Comparison of ENCODE assay signal across 17 cellular contexts in the genomic region with DNA sequence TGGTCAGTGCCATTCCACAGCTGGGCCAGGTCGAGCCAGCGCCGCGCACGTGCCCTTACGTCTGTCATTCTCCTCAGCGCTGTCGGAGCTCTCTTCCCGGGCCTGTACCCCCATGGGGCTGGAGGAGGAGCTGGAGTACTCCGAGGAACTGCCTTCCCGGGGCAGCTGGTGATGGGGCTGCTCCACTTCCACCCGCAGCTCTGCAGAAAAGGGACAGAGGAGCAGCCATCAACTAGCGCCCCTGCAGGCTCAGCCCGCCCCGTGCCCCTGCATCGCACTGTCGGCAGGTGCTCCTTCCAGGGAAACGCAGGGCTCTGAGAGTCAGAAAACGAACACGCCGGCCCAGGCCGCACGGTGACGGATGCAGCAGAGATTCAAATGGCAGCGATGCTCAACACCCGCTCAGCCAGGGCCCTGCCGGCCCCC. TPM values are rescaled to one million over a fixed set of nuclear protein-coding genes. Genes with fewer than 3 reads are reported as not detected.
A peak's percentile ranks its signal among the peaks of the same experiment; 100 is the strongest.
DNase-seq lines count a peak whose midpoint lies in the region; ATAC-seq, FAIRE-seq and TF ChIP-seq lines count a peak whose summit lies in the region.
"Had no signal": no experiment of that assay in that cellular context is flagged by ENCODE, and none has a peak within 500 bp of the region (broad histone marks: within the 10 kb centered on the region; RNA-seq: fewer than 3 reads in every experiment).

No MANE protein-coding gene starts in this region.

- H3K27ac Mint-ChIP-seq in chondrocyte (ENCODE audit: unreplicated experiment) (no peak overlapping the region), endodermal cell (no peak overlapping the region)
- no peak overlapping the region for H3K27ac Mint-ChIP-seq in activated T-helper 2 cell treated with anti-CD3 and anti-CD28 coated beads, Interferon-gamma antibody, Interleukin-2, Interleukin-4, amounts not matched to agents 10 μg/mL and 5 μg/mL and 100 μg/mL, durations not matched to agents 14 hours and 24 hours and 36 hours
- H3K27ac Mint-ChIP-seq: HFFc6 had no signal

- H3K4me1 Mint-ChIP-seq in chondrocyte (ENCODE audit: low read depth) = peaks cover 4% of the 10 kb centered on the region
- H3K4me1 Mint-ChIP-seq in endodermal cell = peaks cover 8% of the 10 kb centered on the region
- H3K4me1 Mint-ChIP-seq in activated T-helper 2 cell treated with anti-CD3 and anti-CD28 coated beads, Interferon-gamma antibody, Interleukin-2, Interleukin-4, amounts not matched to agents 10 μg/mL and 5 μg/mL and 100 μg/mL, durations not matched to agents 14 hours and 24 hours and 36 hours (ENCODE audit: low read depth) = no peaks in the 10 kb centered on the region

- H3K36me3 ChIP-seq in endodermal cell (ENCODE audit: control insufficient read depth, insufficient read depth, low read length) = peaks cover 67% of the 10 kb centered on the region
- H3K36me3 ChIP-seq in neuronal stem cell (replicated peaks in 1 of 2; ENCODE audit: control insufficient read depth in 2 of 2, insufficient read depth in 2 of 2, low read length in 2 of 2) = peaks cover 44 to 92% of the 10 kb centered on the region in 2 donors
- H3K36me3 ChIP-seq in aorta (ENCODE audit: control insufficient read depth in 1 of 2, insufficient read depth in 2 of 2, low read length in 1 of 2) = peaks cover 0 to 10% of the 10 kb centered on the region in 2 donors

- H3K9me3 ChIP-seq in endodermal cell (ENCODE audit: control insufficient read depth, low read length) = no peaks in the 10 kb centered on the region
- H3K9me3 ChIP-seq in neuronal stem cell (replicated peaks in 1 of 2; ENCODE audit: control insufficient read depth in 2 of 2, insufficient read depth in 1 of 2, low read depth in 1 of 2, low read length in 2 of 2) = no peaks in the 10 kb centered on the region
- H3K9me3 ChIP-seq in aorta (ENCODE audit: control insufficient read depth, low read length) = no peaks in the 10 kb centered on the region
- H3K9me3 ChIP-seq: A549, BE2C had no signal

- no peak overlapping the region for H3K27ac ChIP-seq in endodermal cell (ENCODE audit: low read depth, low read length)
- no peak overlapping the region for H3K27ac ChIP-seq in neuronal stem cell (replicated peaks; ENCODE audit: low read length)
- no peak overlapping the region for H3K27ac ChIP-seq in aorta (ENCODE audit: low read depth in 1 of 2, low read length in 2 of 2)
- H3K27ac ChIP-seq: A549, C4-2B, HL-60 had no signal

- H2BK12ac ChIP-seq in neuronal stem cell (ENCODE audit: low read length) = no peak overlapping the region

- H3K27me3 ChIP-seq in endodermal cell (ENCODE audit: control insufficient read depth, insufficient read depth, low read length, poor library complexity, severe bottlenecking) (no peaks in the 10 kb centered on the region), neuronal stem cell (ENCODE audit: control insufficient read depth in 3 of 3, insufficient read depth in 3 of 3, low read depth in 1 of 3, low read length in 3 of 3) (no peaks in the 10 kb centered on the region), aorta (ENCODE audit: control insufficient read depth in 1 of 2, insufficient read depth in 2 of 2, low read length in 1 of 2) (no peaks in the 10 kb centered on the region)
- H3K27me3 ChIP-seq: BE2C had no signal

- H3K18ac ChIP-seq in neuronal stem cell (ENCODE audit: low read length) = peak overlapping the region; percentile 38

- intact Hi-C loops in aorta (cut with DNase I) = no loop called here
- intact Hi-C loops in activated T-helper 2 cell treated with anti-CD3 and anti-CD28 coated beads, Interferon-gamma antibody, Interleukin-2, Interleukin-4, amounts not matched to agents 10 μg/mL and 5 μg/mL and 100 μg/mL, durations not matched to agents 14 hours and 24 hours and 36 hours (cut with micrococcal nuclease) = no loop called here

- no peak overlapping the region for H2BK120ac ChIP-seq in neuronal stem cell (ENCODE audit: low read depth, low read length)

- H3K23ac ChIP-seq in neuronal stem cell (ENCODE audit: low read depth, low read length, poor library complexity) = no peak overlapping the region

- DNase-seq in chondrocyte (ENCODE audit: low spot score) = peak; percentile 79
- DNase-seq in endodermal cell = peak; percentile 44
- DNase-seq in neuronal stem cell (ENCODE audit: low spot score) = no peak
- DNase-seq in aorta = no peak
- DNase-seq in HTR-8/SVneo (ENCODE audit: insufficient read length, low spot score) = no peak
- DNase-seq in activated T-helper 2 cell treated with anti-CD3 and anti-CD28 coated beads, Interferon-gamma antibody, Interleukin-2, Interleukin-4, amounts not matched to agents 10 μg/mL and 5 μg/mL and 100 μg/mL, durations not matched to agents 14 hours and 24 hours and 36 hours (ENCODE audit: low spot score) = no peak
- no peak for DNase-seq in NOMO-1 (lab: John Stamatoyannopoulos, UW; ENCODE audit: unreplicated experiment in 2 of 2)
- DNase-seq: BE2C; CD4-positive, alpha-beta memory T cell; DMS79; HCEC 1CT; HFFc6 had no signal

- H2BK15ac ChIP-seq in neuronal stem cell (ENCODE audit: low read length) = no peak overlapping the region

- H3K4me1 ChIP-seq in endodermal cell (ENCODE audit: control insufficient read depth, insufficient read depth, low read length) = no peaks in the 10 kb centered on the region
- no peaks in the 10 kb centered on the region for H3K4me1 ChIP-seq in neuronal stem cell (ENCODE audit: control insufficient read depth in 2 of 2, insufficient read depth in 1 of 2, low read depth in 1 of 2, low read length in 2 of 2)
- H3K4me1 ChIP-seq in aorta (ENCODE audit: control insufficient read depth in 1 of 2, insufficient read depth in 2 of 2, low read length in 2 of 2) = no peaks in the 10 kb centered on the region
- H3K4me1 ChIP-seq: A549 had no signal

- H3K4me3 Mint-ChIP-seq in chondrocyte (ENCODE audit: unreplicated experiment) (no peak overlapping the region), endodermal cell (no peak overlapping the region)
- H3K4me3 Mint-ChIP-seq in activated T-helper 2 cell treated with anti-CD3 and anti-CD28 coated beads, Interferon-gamma antibody, Interleukin-2, Interleukin-4, amounts not matched to agents 10 μg/mL and 5 μg/mL and 100 μg/mL, durations not matched to agents 14 hours and 24 hours and 36 hours (ENCODE audit: low read depth) = no peak overlapping the region
- H3K4me3 Mint-ChIP-seq: CD4-positive, alpha-beta memory T cell; HFFc6 had no signal

- H2AFZ ChIP-seq in neuronal stem cell (ENCODE audit: low read length) = no peak overlapping the region

- no peak overlapping the region for H4K8ac ChIP-seq in neuronal stem cell (ENCODE audit: low read depth, low read length)

- H3K79me1 ChIP-seq in neuronal stem cell (ENCODE audit: low read depth, low read length) = peaks cover 7% of the 10 kb centered on the region

- H3K9ac ChIP-seq in endodermal cell (ENCODE audit: extremely low read depth, low read length, poor library complexity, severe bottlenecking) = no peak overlapping the region
- no peak overlapping the region for H3K9ac ChIP-seq in neuronal stem cell (ENCODE audit: low read depth, low read length, poor library complexity)

- H3K36me3 Mint-ChIP-seq in chondrocyte (ENCODE audit: low read depth) (peaks cover 30% of the 10 kb centered on the region), endodermal cell (ENCODE audit: low read depth) (peaks cover 61% of the 10 kb centered on the region)
- H3K36me3 Mint-ChIP-seq in activated T-helper 2 cell treated with anti-CD3 and anti-CD28 coated beads, Interferon-gamma antibody, Interleukin-2, Interleukin-4, amounts not matched to agents 10 μg/mL and 5 μg/mL and 100 μg/mL, durations not matched to agents 14 hours and 24 hours and 36 hours (ENCODE audit: low read depth) = peaks cover 17% of the 10 kb centered on the region

- H3K4ac ChIP-seq in neuronal stem cell (ENCODE audit: low read length) = no peak overlapping the region

- no peak for FAIRE-seq in HTR-8/SVneo (lab: Jason Lieb, UNC)
- FAIRE-seq: A549, G401.6, GM12891 had no signal

- H2AK5ac ChIP-seq in neuronal stem cell (ENCODE audit: low read depth, low read length) = no peak overlapping the region

- peak overlapping the region; percentile 2 for H3K4me2 ChIP-seq in neuronal stem cell (ENCODE audit: insufficient read depth, low read length, poor library complexity, severe bottlenecking)
- H3K4me2 ChIP-seq: A549 had no signal

- H3K27me3 Mint-ChIP-seq in chondrocyte (ENCODE audit: low read depth) = no peaks in the 10 kb centered on the region
- H3K27me3 Mint-ChIP-seq in endodermal cell (ENCODE audit: insufficient read depth) = no peaks in the 10 kb centered on the region
- H3K27me3 Mint-ChIP-seq in activated T-helper 2 cell treated with anti-CD3 and anti-CD28 coated beads, Interferon-gamma antibody, Interleukin-2, Interleukin-4, amounts not matched to agents 10 μg/mL and 5 μg/mL and 100 μg/mL, durations not matched to agents 14 hours and 24 hours and 36 hours (ENCODE audit: low read depth) = no peaks in the 10 kb centered on the region
- H3K27me3 Mint-ChIP-seq: CD4-positive, alpha-beta memory T cell had no signal

- no peaks in the 10 kb centered on the region for H3K9me3 Mint-ChIP-seq in chondrocyte (ENCODE audit: low read depth)
- no peaks in the 10 kb centered on the region for H3K9me3 Mint-ChIP-seq in endodermal cell
- no peaks in the 10 kb centered on the region for H3K9me3 Mint-ChIP-seq in activated T-helper 2 cell treated with anti-CD3 and anti-CD28 coated beads, Interferon-gamma antibody, Interleukin-2, Interleukin-4, amounts not matched to agents 10 μg/mL and 5 μg/mL and 100 μg/mL, durations not matched to agents 14 hours and 24 hours and 36 hours
- H3K9me3 Mint-ChIP-seq: CD4-positive, alpha-beta memory T cell; HFFc6 had no signal

- peak; percentile 26 for ATAC-seq in aorta (ENCODE audit: low FRiP score)
- ATAC-seq: A549 had no signal

- peak overlapping the region; percentile 1 for H2BK5ac ChIP-seq in neuronal stem cell (ENCODE audit: low read length)

- TF ChIP-seq CTCF in chondrocyte (IDR thresholded peaks at IDR 0.05) = no peak
- peak; percentile 13 for TF ChIP-seq CTCF in endodermal cell (conservative IDR thresholded peaks at IDR 0.05)

- H3K14ac ChIP-seq in neuronal stem cell (ENCODE audit: low read length) = no peak overlapping the region

- H3K4me3 ChIP-seq in endodermal cell (ENCODE audit: low read length) = no peak overlapping the region
- no peak overlapping the region for H3K4me3 ChIP-seq in neuronal stem cell (ENCODE audit: low read length in 2 of 2)
- H3K4me3 ChIP-seq in aorta (ENCODE audit: low read length in 2 of 2) = no peak overlapping the region
- H3K4me3 ChIP-seq: A549 had no signal

- 91 to 96% methylated on average over 13 to 27 of the region's 27 CpGs for WGBS in endodermal cell (ENCODE audit: insufficient coverage in 1 of 2, insufficient read length in 1 of 2), 2 experiments
- no CpG with 5 or more reads among the region's 27 CpGs for WGBS in neuronal stem cell (ENCODE audit: extremely low coverage in 2 of 2, insufficient read length in 2 of 2, insufficient replicate concordance in 1 of 2), 2 donors
- WGBS in aorta, 2 donors = 91 to 92% methylated on average over 27 of the region's 27 CpGs

- no peak overlapping the region for H4K91ac ChIP-seq in neuronal stem cell (ENCODE audit: low read depth, low read length, poor library complexity)

RNA-seq across cellular contexts. Expression of a gene that starts 20.9 kb away (rescaled TPM):
- 139 to 189 TPM (median 186 TPM) in 3 replicates for total RNA-seq in chondrocyte
- 10 to 100 TPM; 56.4 to 62.4 TPM for total RNA-seq in endodermal cell
- 67.5 TPM for polyA plus RNA-seq in endodermal cell (2013, experiment 1 of 2)
- 73.4 TPM for polyA plus RNA-seq in endodermal cell (2013, experiment 2 of 2)
- 41.5 TPM for polyA plus RNA-seq in neuronal stem cell (2013, experiment 1 of 2)
- polyA plus RNA-seq in neuronal stem cell (2013, experiment 2 of 2) = 41.0 TPM
- 10 to 100 TPM; 57.0 to 60.8 TPM for total RNA-seq in aorta
- polyA plus RNA-seq in aorta = 10 to 100 TPM; 60.6 to 61.7 TPM
- total RNA-seq in activated T-helper 2 cell treated with anti-CD3 and anti-CD28 coated beads, Interferon-gamma antibody, Interleukin-2, Interleukin-4, amounts not matched to agents 10 μg/mL and 5 μg/mL and 100 μg/mL, durations not matched to agents 14 hours and 24 hours and 36 hours = 40.6 and 43.6 TPM in 2 replicates

RNA-seq across cellular contexts. Expression of a gene that starts 29.4 kb away (rescaled TPM):
- 30.3 to 37.2 TPM (median 30.6 TPM) in 3 replicates for total RNA-seq in chondrocyte
- 10 to 100 TPM; 18.6 to 22.1 TPM for total RNA-seq in endodermal cell
- 13.4 TPM for polyA plus RNA-seq in endodermal cell (2013, experiment 1 of 2)
- polyA plus RNA-seq in endodermal cell (2013, experiment 2 of 2) = 9.5 TPM
- 9.0 TPM for polyA plus RNA-seq in neuronal stem cell (2013, experiment 1 of 2)
- polyA plus RNA-seq in neuronal stem cell (2013, experiment 2 of 2) = 8.4 TPM
- 10 to 100 TPM; 53.2 to 57.9 TPM for total RNA-seq in aorta
- 10 to 100 TPM in 1 of 2 donors, 1 to 10 TPM in 1; 6.0 to 28.9 TPM for polyA plus RNA-seq in aorta
- 33.6 and 40.1 TPM in 2 replicates for total RNA-seq in activated T-helper 2 cell treated with anti-CD3 and anti-CD28 coated beads, Interferon-gamma antibody, Interleukin-2, Interleukin-4, amounts not matched to agents 10 μg/mL and 5 μg/mL and 100 μg/mL, durations not matched to agents 14 hours and 24 hours and 36 hours

Comparison
In these comparisons a context has a peak if more than half of its experiments do, and no peak if none do; other contexts are left out.
1. DNase-seq: peak in chondrocyte (single experiment) and endodermal cell (single experiment); none in neuronal stem cell (single experiment), aorta (0 of 2), HTR-8/SVneo (single experiment), activated T-helper 2 cell treated with anti-CD3 and anti-CD28 coated beads, Interferon-gamma antibody, Interleukin-2, Interleukin-4, amounts not matched to agents 10 μg/mL and 5 μg/mL and 100 μg/mL, durations not matched to agents 14 hours and 24 hours and 36 hours (single experiment) and NOMO-1 (0 of 2).